Comparison of ENCODE assay signal across 7 cellular contexts in the genomic region with DNA sequence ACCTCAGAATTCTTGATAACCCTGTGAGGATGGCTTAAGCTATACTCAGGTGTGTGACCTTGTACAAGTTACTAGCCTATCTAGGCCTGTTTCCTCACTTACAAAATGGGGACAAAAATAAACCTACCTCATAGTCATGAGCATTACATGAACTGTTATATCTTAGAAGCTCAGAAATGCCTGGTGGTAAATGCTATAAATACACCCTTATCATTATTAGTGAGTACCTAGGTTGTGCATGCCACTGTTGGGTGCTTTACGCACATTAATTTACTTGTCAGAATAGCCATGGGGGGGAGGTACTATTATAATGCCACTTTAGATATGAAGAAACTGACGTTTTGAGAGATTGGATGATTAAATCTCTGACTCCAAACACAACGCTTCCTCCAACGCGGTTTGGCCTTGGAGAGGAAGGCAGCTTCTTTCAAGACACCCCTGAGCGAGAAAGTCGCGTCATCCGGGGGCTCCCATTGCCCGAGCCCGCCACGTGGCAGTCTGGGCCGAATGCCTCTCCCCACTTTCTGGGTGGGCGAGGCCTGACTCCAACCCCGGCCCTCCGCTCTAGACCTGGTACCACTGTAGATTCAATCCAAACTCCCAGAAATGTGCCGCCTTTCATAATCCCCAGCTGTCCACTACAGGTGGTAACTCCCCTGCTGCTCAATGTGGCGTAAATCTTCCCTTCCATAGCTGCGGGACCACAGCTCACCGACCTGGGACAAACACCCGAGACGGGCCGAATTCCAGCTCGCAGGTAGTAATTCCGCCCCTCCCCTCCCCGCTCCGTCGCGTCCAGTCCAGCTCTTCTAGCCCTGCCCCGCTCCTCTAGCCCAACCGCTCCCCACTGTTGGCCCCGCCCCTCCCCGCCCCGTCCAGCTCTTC. TPM values are rescaled to one million over a fixed set of nuclear protein-coding genes. Genes with fewer than 3 reads are reported as not detected.
DNase-seq lines count a peak whose midpoint lies in the region; ATAC-seq, FAIRE-seq and TF ChIP-seq lines count a peak whose summit lies in the region.

No MANE protein-coding gene starts in this region.

- H3K23me2 ChIP-seq in H1 (ENCODE audit: low read depth, low read length), result peaks cover 9% of the 10 kb centered on the region; the same call in 1 of the 2 replicates

- peak overlapping the region; percentile 11 for H3K18ac ChIP-seq in H1 (ENCODE audit: extremely low read depth, low read length)

- 18% methylated on average over 17 of the region's 34 CpGs; no CpG with 5 or more reads in 1 of the 2 experiments for WGBS in H1 (ENCODE audit: extremely low coverage in 1 of 2, insufficient coverage in 1 of 2, insufficient read length in 1 of 2, insufficient replicate concordance in 2 of 2, low coverage in 1 of 2, low lambda C conversion rate in 2 of 2, missing lambda C conversion rate in 1 of 2), 2 experiments

- intact Hi-C loops in mucosa of descending colon (cut with DNase I, micrococcal nuclease), result no loop called here

- H2BK15ac ChIP-seq in H1 (ENCODE audit: low read length), result 0 out of 2 replicates have a peak overlapping the region, but pooled peaks have one; percentile 81

- POLR2A ChIA-PET in H1 (lab: Charles Lee; ENCODE audit: partially characterized antibody), result interaction anchor here (0.7 to 10.6 kb wide), 24 partner anchors 10 to 213 kb away, joined by 3 to 100 read pairs (median 4); a partner anchor contains a TSS

- no peak overlapping the region for H3K4ac ChIP-seq in H1 (replicated peaks; ENCODE audit: insufficient read length, low read depth, low read length)

- no peak for TF ChIP-seq EP300 in H1 (IDR thresholded peaks at IDR 0.05; ENCODE audit: borderline replicate concordance in 1 of 2, low read depth in 2 of 2, low read length in 2 of 2)

- no peak overlapping the region for H2BK120ac ChIP-seq in H1 (replicated peaks; ENCODE audit: low read depth, low read length)

- H3K4me2 ChIP-seq in H1 (ENCODE audit: insufficient read depth in 1 of 2, low read depth in 2 of 2, low read length in 2 of 2), result peak overlapping the region; percentile 84 to 99

- H2AFZ ChIP-seq in H1 (ENCODE audit: low read length), result peak overlapping the region; percentile 99

- H2BK12ac ChIP-seq in H1 (ENCODE audit: low read depth, low read length), result peak overlapping the region; percentile 62; the same call in 1 of the 2 replicates

- H3K79me1 ChIP-seq in H1 (ENCODE audit: low read depth, low read length), result peaks cover 10% of the 10 kb centered on the region; the same call in 1 of the 2 replicates

- no peak for TF ChIP-seq RAD21 in H1 (IDR thresholded peaks at IDR 0.05 in 1 of 2, conservative IDR thresholded peaks at IDR 0.05 in 1 of 2; ENCODE audit: low read depth in 2 of 2, low read length in 2 of 2)

- H2BK20ac ChIP-seq in H1 (ENCODE audit: low read length), result no peak overlapping the region

- DNase-seq in GM12891 (ENCODE audit: insufficient read length, low spot score) (peak; percentile 89), HCEC 1CT (peak; percentile 28), MG63 (peak; percentile 64), H1 (ENCODE audit: low read depth in 1 of 2, low spot score in 2 of 2) (peak in 1 of 2 experiments; percentile 87), mucosa of descending colon (peak in 2 of 3 donors; percentile 57 to 74)
- DNase-seq in activated CD4-positive, alpha-beta T cell treated with anti-CD3 and anti-CD28 coated beads for 4 hours, result peak; percentile 52 to 58
- peak; percentile 47 for DNase-seq in stimulated activated CD8-positive, alpha-beta memory T cell treated with anti-CD3 and anti-CD28 coated beads, Interleukin-7, amount 100 ng/mL, for 24 hours (ENCODE audit: low read depth)

- H3K79me2 ChIP-seq in H1 (ENCODE audit: control insufficient read depth in 1 of 2, insufficient read depth in 2 of 2, low read length in 2 of 2), result peaks cover 3 to 22% of the 10 kb centered on the region in 2 experiments

- H4K5ac ChIP-seq in H1 (ENCODE audit: insufficient read length, low read depth, low read length), result peak overlapping the region; percentile 37

- H3K9me3 ChIP-seq in MG63 (no peaks in the 10 kb centered on the region), H1 (ENCODE audit: insufficient read depth in 2 of 2, low read depth in 1 of 2, low read length in 1 of 2) (no peaks in the 10 kb centered on the region), mucosa of descending colon (no peaks in the 10 kb centered on the region)

- H2BK5ac ChIP-seq in H1 (ENCODE audit: low read depth, low read length), result peak overlapping the region; percentile 84; the same call in 1 of the 2 replicates

- FAIRE-seq in GM12891 (lab: Jason Lieb, UNC) (peak; percentile 31), H1 (lab: Jason Lieb, UNC) (no peak)

- no peak for TF ChIP-seq POLR2A in GM12891 (IDR thresholded peaks at IDR 0.05; ENCODE audit: low read depth, low read length)
- peak; percentile 64 to 72; a peak in 2 of 3 replicates for TF ChIP-seq POLR2A in H1 (IDR thresholded peaks at IDR 0.05; ENCODE audit: control extremely low read depth in 1 of 2, low read depth in 2 of 2, low read length in 2 of 2)

- H3K23ac ChIP-seq in H1 (ENCODE audit: insufficient read length), result no peak overlapping the region

- H3K27ac ChIP-seq in H1 (ENCODE audit: low read depth, low read length), result peak overlapping the region; percentile 69; the same call in 1 of the 2 replicates

- H3K9ac ChIP-seq in H1 (replicated peaks in 1 of 4; ENCODE audit: extremely low read depth in 1 of 4, low read depth in 3 of 4, low read length in 3 of 4), result peak overlapping the region in 3 of 4 experiments; percentile 77 to 87 (median 84); a peak in 6 of 7 replicates

- no peak overlapping the region for H4K91ac ChIP-seq in H1 (replicated peaks; ENCODE audit: insufficient read length, low read length)

- H2AK5ac ChIP-seq in H1 (ENCODE audit: low read depth, low read length), result no peak overlapping the region

- no peak overlapping the region for H3K56ac ChIP-seq in H1 (replicated peaks; ENCODE audit: insufficient read length, low read depth, low read length)

- H4K20me1 ChIP-seq in H1 (replicated peaks in 1 of 2; ENCODE audit: control insufficient read depth in 1 of 2, insufficient read depth in 2 of 2, low read length in 2 of 2), result peaks cover 2 to 4% of the 10 kb centered on the region in 2 experiments

- peaks cover 4 to 15% (median 5%) of the 10 kb centered on the region in 4 experiments; a peak in 5 of 7 replicates for H3K4me1 ChIP-seq in H1 (replicated peaks in 1 of 4; ENCODE audit: control insufficient read depth in 3 of 4, insufficient read depth in 4 of 4, low read length in 3 of 4)
- H3K4me1 ChIP-seq in mucosa of descending colon (ENCODE audit: low read depth), result peaks cover 12% of the 10 kb centered on the region

- H3K4me3 ChIP-seq in MG63, result peak overlapping the region; percentile 69
- peak overlapping the region; percentile 59 to 87 (median 64) for H3K4me3 ChIP-seq in H1 (ENCODE audit: extremely low read depth in 1 of 4, insufficient read depth in 2 of 4, low read depth in 3 of 4, low read length in 4 of 4)
- H3K4me3 ChIP-seq in mucosa of descending colon, result peak overlapping the region; percentile 17

- H3K27me3 ChIP-seq in MG63, result no peaks in the 10 kb centered on the region
- no peaks in the 10 kb centered on the region for H3K27me3 ChIP-seq in H1 (replicated peaks in 1 of 4; ENCODE audit: control insufficient read depth in 3 of 4, extremely low read depth in 1 of 4, insufficient read depth in 3 of 4, low read length in 3 of 4)

- no peak overlapping the region for H3K14ac ChIP-seq in H1 (ENCODE audit: insufficient read length)

- CTCF ChIA-PET in H1 (lab: Charles Lee; ENCODE audit: partially characterized antibody), result interaction anchor here (0.6 to 4.6 kb wide), 8 partner anchors 12 to 201 kb away, joined by 3 to 55 read pairs (median 4); no protein-coding TSS in a partner anchor

- peak; percentile 88 for ATAC-seq in mucosa of descending colon

- H4K8ac ChIP-seq in H1 (ENCODE audit: extremely low read depth, insufficient read depth, low read length), result peak overlapping the region; percentile 86; the same call in 1 of the 2 replicates

- H3K36me3 ChIP-seq in MG63, result peaks cover 20% of the 10 kb centered on the region
- H3K36me3 ChIP-seq in H1 (ENCODE audit: control insufficient read depth in 2 of 4, insufficient read depth in 4 of 4, low read length in 3 of 4), result peaks cover 11 to 25% (median 19%) of the 10 kb centered on the region in 4 experiments
- no peaks in the 10 kb centered on the region for H3K36me3 ChIP-seq in mucosa of descending colon (ENCODE audit: low read depth)

- no peak for TF ChIP-seq CTCF in H1 (IDR thresholded peaks at IDR 0.05; ENCODE audit: control extremely low read depth in 1 of 3, insufficient read depth in 1 of 3, low read depth in 1 of 3, low read length in 3 of 3)
- no peak for TF ChIP-seq CTCF in mucosa of descending colon (IDR thresholded peaks at IDR 0.05)

RNA-seq across cellular contexts. Expression of a gene that starts 0.8 kb away (rescaled TPM):
- 15.2 TPM for polyA plus RNA-seq in GM12891 (2012; ENCODE audit: low read depth, missing spikeins)
- total RNA-seq in MG63 (2014; rRNA removed; shearing (Covaris generic); ENCODE audit: low replicate concordance), result 3.3 and 15.3 TPM in 2 replicates
- 47.9 and 50.3 TPM in 2 replicates for total RNA-seq in H1 (2021; fragmentation: NEBNext Ultra II Directional; extraction: Animal tissue kit (Norgen Biotek cat#: 25700))
- polyA plus RNA-seq in H1 (2011; rRNA removed), result 42.4 and 43.5 TPM in 2 replicates
- 29.6 TPM for polyA plus RNA-seq in H1 (2011; cell fraction: cytosol; rRNA removed)
- 74.0 TPM for polyA plus RNA-seq in H1 (2011; cell fraction: nucleus; rRNA removed)
- polyA plus RNA-seq in H1 (2012, experiment 1 of 2), result 35.3 to 52.0 TPM (median 47.8 TPM) in 4 replicates
- 25.3 TPM for polyA plus RNA-seq in H1 (2012, experiment 2 of 2)
- polyA plus RNA-seq in H1 (2013, experiment 1 of 2), result 18.8 TPM
- polyA plus RNA-seq in H1 (2013, experiment 2 of 2), result 19.3 TPM
- 45.8 and 56.7 TPM in 2 replicates for polyA minus RNA-seq in H1 (2011; rRNA and poly(A)+ RNA removed)
- 32.2 TPM for polyA minus RNA-seq in H1 (2011; cell fraction: cytosol; rRNA and poly(A)+ RNA removed)
- 32.2 TPM for polyA minus RNA-seq in H1 (2011; cell fraction: nucleus; rRNA and poly(A)+ RNA removed)
- total RNA-seq in mucosa of descending colon, result 1 to 10 TPM; 3.0 to 8.0 (median 3.6) TPM

RNA-seq across cellular contexts. Expression of a gene that starts 43.7 kb away (rescaled TPM):
- not detected for polyA plus RNA-seq in GM12891 (2012; ENCODE audit: low read depth, missing spikeins)
- total RNA-seq in MG63 (2014; rRNA removed; shearing (Covaris generic); ENCODE audit: low replicate concordance), result 0.16 TPM in 1 of 2 replicates, not detected in the other
- 3.5 and 5.1 TPM in 2 replicates for total RNA-seq in H1 (2021; fragmentation: NEBNext Ultra II Directional; extraction: Animal tissue kit (Norgen Biotek cat#: 25700))
- polyA plus RNA-seq in H1 (2011; rRNA removed), result 4.9 and 6.4 TPM in 2 replicates
- 6.1 TPM for polyA plus RNA-seq in H1 (2011; cell fraction: cytosol; rRNA removed)
- polyA plus RNA-seq in H1 (2011; cell fraction: nucleus; rRNA removed), result 6.6 TPM
- polyA plus RNA-seq in H1 (2012, experiment 1 of 2), result 2.9 to 3.5 TPM (median 3.1 TPM) in 4 replicates
- polyA plus RNA-seq in H1 (2012, experiment 2 of 2), result 1.8 TPM
- 1.8 TPM for polyA plus RNA-seq in H1 (2013, experiment 1 of 2)
- 1.7 TPM for polyA plus RNA-seq in H1 (2013, experiment 2 of 2)
- 2.8 and 4.2 TPM in 2 replicates for polyA minus RNA-seq in H1 (2011; rRNA and poly(A)+ RNA removed)
- 3.0 TPM for polyA minus RNA-seq in H1 (2011; cell fraction: cytosol; rRNA and poly(A)+ RNA removed)
- polyA minus RNA-seq in H1 (2011; cell fraction: nucleus; rRNA and poly(A)+ RNA removed), result 6.4 TPM
- 1 to 10 TPM in 2 of 3 donors, under 1 TPM in 1; 0.63 to 5.9 (median 1.6) TPM for total RNA-seq in mucosa of descending colon

RNA-seq across cellular contexts. Expression of a gene that starts 48.6 kb away (rescaled TPM):
- polyA plus RNA-seq in GM12891 (2012; ENCODE audit: low read depth, missing spikeins), result 20.6 TPM
- 69.4 and 89.7 TPM in 2 replicates for total RNA-seq in MG63 (2014; rRNA removed; shearing (Covaris generic); ENCODE audit: low replicate concordance)
- total RNA-seq in H1 (2021; fragmentation: NEBNext Ultra II Directional; extraction: Animal tissue kit (Norgen Biotek cat#: 25700)), result 37.6 and 40.3 TPM in 2 replicates
- polyA plus RNA-seq in H1 (2011; rRNA removed), result 28.0 and 32.2 TPM in 2 replicates
- 34.6 TPM for polyA plus RNA-seq in H1 (2011; cell fraction: cytosol; rRNA removed)
- 68.2 TPM for polyA plus RNA-seq in H1 (2011; cell fraction: nucleus; rRNA removed)
- 31.3 to 38.7 TPM (median 36.3 TPM) in 4 replicates for polyA plus RNA-seq in H1 (2012, experiment 1 of 2)
- 56.5 TPM for polyA plus RNA-seq in H1 (2012, experiment 2 of 2)
- polyA plus RNA-seq in H1 (2013, experiment 1 of 2), result 44.3 TPM
- polyA plus RNA-seq in H1 (2013, experiment 2 of 2), result 47.1 TPM
- 34.4 and 37.8 TPM in 2 replicates for polyA minus RNA-seq in H1 (2011; rRNA and poly(A)+ RNA removed)
- 18.9 TPM for polyA minus RNA-seq in H1 (2011; cell fraction: cytosol; rRNA and poly(A)+ RNA removed)
- polyA minus RNA-seq in H1 (2011; cell fraction: nucleus; rRNA and poly(A)+ RNA removed), result 25.3 TPM
- total RNA-seq in mucosa of descending colon, result 10 to 100 TPM; 23.8 to 39.0 (median 38.4) TPM

RNA-seq across cellular contexts. Expression of a gene that starts 56.6 kb away (rescaled TPM):
- polyA plus RNA-seq in GM12891 (2012; ENCODE audit: low read depth, missing spikeins), result 30.5 TPM
- 70.5 and 101 TPM in 2 replicates for total RNA-seq in MG63 (2014; rRNA removed; shearing (Covaris generic); ENCODE audit: low replicate concordance)
- total RNA-seq in H1 (2021; fragmentation: NEBNext Ultra II Directional; extraction: Animal tissue kit (Norgen Biotek cat#: 25700)), result 36.8 and 37.2 TPM in 2 replicates
- polyA plus RNA-seq in H1 (2011; rRNA removed), result 51.2 and 57.3 TPM in 2 replicates
- polyA plus RNA-seq in H1 (2011; cell fraction: cytosol; rRNA removed), result 36.0 TPM
- polyA plus RNA-seq in H1 (2011; cell fraction: nucleus; rRNA removed), result 42.9 TPM
- 23.4 to 34.0 TPM (median 31.5 TPM) in 4 replicates for polyA plus RNA-seq in H1 (2012, experiment 1 of 2)
- 46.0 TPM for polyA plus RNA-seq in H1 (2012, experiment 2 of 2)
- polyA plus RNA-seq in H1 (2013, experiment 1 of 2), result 18.3 TPM
- polyA plus RNA-seq in H1 (2013, experiment 2 of 2), result 17.6 TPM
- polyA minus RNA-seq in H1 (2011; rRNA and poly(A)+ RNA removed), result 45.2 and 46.3 TPM in 2 replicates
- 26.7 TPM for polyA minus RNA-seq in H1 (2011; cell fraction: cytosol; rRNA and poly(A)+ RNA removed)
- 25.9 TPM for polyA minus RNA-seq in H1 (2011; cell fraction: nucleus; rRNA and poly(A)+ RNA removed)
- total RNA-seq in mucosa of descending colon, result 10 to 100 TPM; 41.8 to 56.0 (median 43.1) TPM

RNA-seq across cellular contexts. Expression of a gene that starts 56.7 kb away (rescaled TPM):
- 648 TPM for polyA plus RNA-seq in GM12891 (2012; ENCODE audit: low read depth, missing spikeins)
- 768 and 982 TPM in 2 replicates for total RNA-seq in MG63 (2014; rRNA removed; shearing (Covaris generic); ENCODE audit: low replicate concordance)
- 621 and 626 TPM in 2 replicates for total RNA-seq in H1 (2021; fragmentation: NEBNext Ultra II Directional; extraction: Animal tissue kit (Norgen Biotek cat#: 25700))
- 565 and 1,112 TPM in 2 replicates for polyA plus RNA-seq in H1 (2011; rRNA removed)
- polyA plus RNA-seq in H1 (2011; cell fraction: cytosol; rRNA removed), result 1,400 TPM
- polyA plus RNA-seq in H1 (2011; cell fraction: nucleus; rRNA removed), result 92.1 TPM
- 810 to 1,275 TPM (median 1,000 TPM) in 4 replicates for polyA plus RNA-seq in H1 (2012, experiment 1 of 2)
- 709 TPM for polyA plus RNA-seq in H1 (2012, experiment 2 of 2)
- 826 TPM for polyA plus RNA-seq in H1 (2013, experiment 1 of 2)
- 891 TPM for polyA plus RNA-seq in H1 (2013, experiment 2 of 2)
- 77.4 and 81.2 TPM in 2 replicates for polyA minus RNA-seq in H1 (2011; rRNA and poly(A)+ RNA removed)
- polyA minus RNA-seq in H1 (2011; cell fraction: cytosol; rRNA and poly(A)+ RNA removed), result 128 TPM
- 98.4 TPM for polyA minus RNA-seq in H1 (2011; cell fraction: nucleus; rRNA and poly(A)+ RNA removed)
- total RNA-seq in mucosa of descending colon, result 100 to 1,000 TPM; 266 to 387 (median 282) TPM

Comparison
In these comparisons a context has a peak if more than half of its experiments do, and no peak if none do; other contexts are left out.
1. H3K4me3 ChIP-seq: peak in every context shown above with its lines; median percentile 69 in MG63; 64 in H1; 17 in mucosa of descending colon.